20 cellular contexts compared by ENCODE assay signal in the genomic region with DNA sequence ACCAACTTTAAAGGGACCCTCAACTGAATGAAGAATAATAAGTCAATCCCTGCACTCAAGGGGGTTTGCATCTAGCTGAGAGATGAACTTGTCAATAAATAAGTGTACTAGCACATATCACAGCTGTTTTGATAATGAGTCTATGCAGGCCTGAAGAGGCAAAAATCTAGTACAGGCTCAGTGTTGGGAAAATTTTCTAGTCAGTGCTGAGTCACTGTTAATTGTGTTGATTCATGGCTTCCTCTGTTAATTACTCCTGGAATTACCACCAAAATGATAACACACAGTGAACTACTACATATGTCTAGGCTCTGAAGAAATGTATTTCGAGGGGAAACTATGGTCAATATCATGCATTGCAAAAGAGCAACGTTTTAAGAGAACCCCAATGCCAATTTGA. TPM values are rescaled to one million over a fixed set of nuclear protein-coding genes. Genes with fewer than 3 reads are reported as not detected.
DNase-seq lines count a peak whose midpoint lies in the region; ATAC-seq lines count a peak whose summit lies in the region.
"Had no signal": no experiment of that assay in that cellular context is flagged by ENCODE, and none has a peak within 500 bp of the region (broad histone marks: within the 10 kb centered on the region; RNA-seq: fewer than 3 reads in every experiment).

No MANE protein-coding gene starts in this region.

- DNase-seq in Daoy (ENCODE audit: low read depth): peak; percentile 53
- DNase-seq in M059J (ENCODE audit: low read depth): peak; percentile 25
- peak; percentile 35 for DNase-seq in amniotic epithelial cell (ENCODE audit: low read depth)
- DNase-seq in kidney glomerular epithelial cell (lab: John Stamatoyannopoulos, UW): peak; percentile 17
- no peak for DNase-seq in NCI-H510A treated with DMSO at 0.1 percent for 48 hours (lab: John Stamatoyannopoulos, UW)
- DNase-seq: activated CD4-positive, alpha-beta T cell treated with anti-CD3 and anti-CD28 coated beads for 48 hours; activated gamma-delta T cell; activated T-cell treated with anti-CD3 and anti-CD28 coated beads, Interleukin-2, amount 50 U/mL, for 1 hour; MG63; NCI-H1436 treated with DMSO at 0.1 percent for 48 hours; NCI-H345; NCI-H82; stimulated activated CD4-positive, alpha-beta T cell treated with anti-CD3 and anti-CD28 coated beads, Interleukin-12 subunit alpha, Interleukin-12 subunit beta, amount 100 ng/mL, for 4 hours; stimulated activated CD4-positive, alpha-beta T cell treated with anti-CD3 and anti-CD28 coated beads, Interleukin-4, amount 100 ng/mL, for 1 hour; upper lobe of right lung had no signal

- ATAC-seq in HG03175 (IDR thresholded peaks at IDR 0.05; ENCODE audit: unreplicated experiment): no peak
- ATAC-seq in HG03095 (IDR thresholded peaks at IDR 0.05; ENCODE audit: unreplicated experiment): no peak
- ATAC-seq in GM21423 (IDR thresholded peaks at IDR 0.05; ENCODE audit: unreplicated experiment): no peak
- ATAC-seq: GM12878; stimulated activated effector memory CD8-positive, alpha-beta T cell treated with anti-CD3 and anti-CD28 coated beads, Interleukin-12 subunit alpha, Interleukin-12 subunit beta, amount 100 ng/mL, for 72 hours; upper lobe of right lung had no signal

RNA-seq across cellular contexts. Expression of gene SNRPF, which starts 18.9 kb away (rescaled TPM):
- 43.8 and 51.4 TPM in 2 replicates for total RNA-seq in Daoy (2014; rRNA removed; shearing (Covaris generic))
- 20.6 and 33.8 TPM in 2 replicates for total RNA-seq in M059J (2014; rRNA removed; shearing (Covaris generic))
